In the genomic region with DNA sequence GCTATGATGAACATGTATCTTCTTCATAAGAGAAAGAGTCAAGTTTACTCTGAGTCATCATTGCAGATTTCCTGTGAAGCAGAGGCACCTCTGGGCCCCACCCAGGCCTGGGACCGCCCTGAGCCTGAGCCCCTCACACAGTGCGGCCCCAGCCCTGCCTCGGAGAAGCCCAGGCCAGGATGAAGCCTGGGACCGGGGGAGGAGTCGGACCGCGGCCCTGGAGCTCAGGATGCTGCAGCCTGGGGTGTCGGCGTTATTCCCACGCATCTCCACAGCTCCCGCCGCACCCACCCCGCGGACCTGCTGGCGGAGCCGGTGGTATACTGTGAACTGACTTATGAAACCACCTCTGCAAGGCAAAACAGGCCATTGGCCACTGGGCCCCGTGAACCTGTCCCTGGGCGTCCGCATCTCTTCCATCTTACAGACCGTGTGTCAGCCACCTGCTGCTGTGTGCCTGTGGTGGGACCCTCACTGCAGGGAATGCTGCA, we compare ENCODE assay signal across 12 cellular contexts. TPM values are rescaled to one million over a fixed set of nuclear protein-coding genes. Genes with fewer than 3 reads are reported as not detected.
DNase-seq lines count a peak whose midpoint lies in the region; ATAC-seq, FAIRE-seq and TF ChIP-seq lines count a peak whose summit lies in the region.
"Had no signal": no experiment of that assay in that cellular context is flagged by ENCODE, and none has a peak within 500 bp of the region (broad histone marks: within the 10 kb centered on the region; RNA-seq: fewer than 3 reads in every experiment).

No MANE protein-coding gene starts in this region.

- H3K4me1 ChIP-seq in IMR-90 (ENCODE audit: control insufficient read depth, insufficient read depth, low read length) (peaks cover 25% of the 10 kb centered on the region), astrocyte (ENCODE audit: insufficient read depth, low read length) (peaks cover 47% of the 10 kb centered on the region), OCI-LY7 (ENCODE audit: insufficient read depth, low read length, poor library complexity, severe bottlenecking) (no peaks in the 10 kb centered on the region)

- POLR2A ChIA-PET in IMR-90 (lab: Charles Lee; ENCODE audit: unreplicated experiment): no interaction called here
- POLR2A ChIA-PET in OCI-LY7 (lab: Charles Lee): no interaction called here

- no TSS peak for BruUV-seq in IMR-90 (replicated peaks; lab: Mats Ljungman, UMichigan)
- no TSS peak for BruUV-seq in OCI-LY7 (replicated peaks; lab: Mats Ljungman, UMichigan)

- H3K79me2 ChIP-seq in astrocyte (ENCODE audit: insufficient read depth, low read length) (peaks cover 31% of the 10 kb centered on the region), OCI-LY7 (ENCODE audit: insufficient read depth, low read depth, low read length) (no peaks in the 10 kb centered on the region)

- no peak overlapping the region for H2BK20ac ChIP-seq in IMR-90 (ENCODE audit: low read depth, low read length)

- H3K27ac ChIP-seq in IMR-90 (ENCODE audit: insufficient read depth, low read length) (no peak overlapping the region), astrocyte (ENCODE audit: low read depth, low read length) (no peak overlapping the region), OCI-LY7 (ENCODE audit: low read depth, low read length, poor library complexity, severe bottlenecking) (no peak overlapping the region)
- H3K27ac ChIP-seq: cardiac muscle cell had no signal

- intact Hi-C loops in IMR-90 (cut with micrococcal nuclease) (loop anchor here (10.0 kb wide), 1 partner anchor 346 kb away; a partner anchor contains a TSS), OCI-LY7 (cut with micrococcal nuclease; ENCODE audit: unreplicated experiment) (no loop called here)

- H3K9me3 ChIP-seq in IMR-90 (ENCODE audit: control insufficient read depth, insufficient read depth, low read length) (no peaks in the 10 kb centered on the region), astrocyte (ENCODE audit: insufficient read depth, low read depth, low read length) (no peaks in the 10 kb centered on the region), OCI-LY7 (ENCODE audit: low read length) (no peaks in the 10 kb centered on the region)

- H3K36me3 Mint-ChIP-seq in astrocyte (ENCODE audit: low read depth, unreplicated experiment): no peaks in the 10 kb centered on the region

- H3K4me1 Mint-ChIP-seq in astrocyte (ENCODE audit: low read depth, unreplicated experiment): peaks cover 10% of the 10 kb centered on the region
- H3K4me1 Mint-ChIP-seq in stimulated activated naive CD8-positive, alpha-beta T cell treated with anti-CD3 and anti-CD28 coated beads, Interleukin-15, amount 100 ng/mL, for 72 hours: peaks cover 45% of the 10 kb centered on the region

- no peak overlapping the region for H3K18ac ChIP-seq in IMR-90 (ENCODE audit: low read depth, low read length)

- H2AFZ ChIP-seq in IMR-90 (replicated peaks; ENCODE audit: low read length, poor library complexity) (peak overlapping the region; percentile 18), astrocyte (ENCODE audit: low read depth, low read length) (no peak overlapping the region), OCI-LY7 (ENCODE audit: low read length) (no peak overlapping the region)

- DNase-seq in IMR-90 (no peak), astrocyte (ENCODE audit: low read depth) (no peak), left kidney (ENCODE audit: low read depth, low spot score) (peak; percentile 17), RPMI8226 (no peak), kidney glomerular epithelial cell (lab: John Stamatoyannopoulos, UW) (no peak), OCI-LY7 (ENCODE audit: low spot score) (no peak)
- no peak for DNase-seq in stimulated activated naive CD8-positive, alpha-beta T cell treated with anti-CD3 and anti-CD28 coated beads, Interleukin-15, amount 100 ng/mL, for 72 hours
- DNase-seq: NCI-H1694 treated with DMSO at 0.1 percent for 48 hours, trophoblast cell had no signal

- H3K27ac Mint-ChIP-seq in astrocyte (ENCODE audit: unreplicated experiment): no peak overlapping the region
- no peak overlapping the region for H3K27ac Mint-ChIP-seq in stimulated activated naive CD8-positive, alpha-beta T cell treated with anti-CD3 and anti-CD28 coated beads, Interleukin-15, amount 100 ng/mL, for 72 hours
- H3K27ac Mint-ChIP-seq: T-helper 2 cell treated with Interferon-gamma antibody and Interleukin-4, amounts not matched to agents 5 μg/mL and 100 μg/mL, for 36 hours had no signal

- H3K9me3 Mint-ChIP-seq in astrocyte (ENCODE audit: unreplicated experiment): no peaks in the 10 kb centered on the region
- H3K9me3 Mint-ChIP-seq in stimulated activated naive CD8-positive, alpha-beta T cell treated with anti-CD3 and anti-CD28 coated beads, Interleukin-15, amount 100 ng/mL, for 72 hours: no peaks in the 10 kb centered on the region
- H3K9me3 Mint-ChIP-seq: T-helper 2 cell treated with Interferon-gamma antibody and Interleukin-4, amounts not matched to agents 5 μg/mL and 100 μg/mL, for 36 hours had no signal

- CTCF ChIA-PET in IMR-90 (lab: Yijun Ruan, JAX): interaction anchor here (0.6 kb wide), 1 partner anchor 280 kb away, joined by 4 read pairs; no protein-coding TSS in a partner anchor
- CTCF ChIA-PET in OCI-LY7 (lab: Charles Lee; ENCODE audit: unreplicated experiment): no interaction called here

- peak overlapping the region; percentile 75 for H2AK5ac ChIP-seq in IMR-90 (ENCODE audit: low read depth, low read length)

- TF ChIP-seq RAD21 in IMR-90 (IDR thresholded peaks at IDR 0.05; ENCODE audit: low read length): no peak

- H2AK9ac ChIP-seq in IMR-90 (replicated peaks; ENCODE audit: low read depth, low read length, poor library complexity): no peak overlapping the region

- TF ChIP-seq CTCF in IMR-90 (conservative IDR thresholded peaks at IDR 0.05; ENCODE audit: low read depth, low read length) (no peak), astrocyte (IDR thresholded peaks at IDR 0.05; ENCODE audit: insufficient read depth, low read depth, low read length) (no peak), OCI-LY7 (conservative IDR thresholded peaks at IDR 0.05; ENCODE audit: low read length) (no peak)

- no peaks in the 10 kb centered on the region for H3K27me3 Mint-ChIP-seq in astrocyte (ENCODE audit: low read depth, unreplicated experiment)
- H3K27me3 Mint-ChIP-seq in stimulated activated naive CD8-positive, alpha-beta T cell treated with anti-CD3 and anti-CD28 coated beads, Interleukin-15, amount 100 ng/mL, for 72 hours: peaks cover 54% of the 10 kb centered on the region

- no peak for ATAC-seq in IMR-90 (ENCODE audit: low read depth)
- ATAC-seq in stimulated activated naive CD8-positive, alpha-beta T cell treated with anti-CD3 and anti-CD28 coated beads, Interleukin-15, amount 100 ng/mL, for 72 hours: peak; percentile 31

- in situ Hi-C loops in IMR-90 (cut with MboI; ENCODE audit: low sequenced_read_pairs): no loop called here

- no peak overlapping the region for H3K23ac ChIP-seq in IMR-90 (ENCODE audit: low read depth, low read length)

- 0 out of 2 replicates have a peak overlapping the region, but pooled peaks have one; percentile 6 for H2BK120ac ChIP-seq in IMR-90 (ENCODE audit: low read depth, low read length)

- peak overlapping the region; percentile 32 for H3K4ac ChIP-seq in IMR-90 (ENCODE audit: low read depth, low read length)

- no peak overlapping the region for H3K14ac ChIP-seq in IMR-90 (replicated peaks; ENCODE audit: low read depth, low read length)

- H4K8ac ChIP-seq in IMR-90 (ENCODE audit: low read depth in 2 of 2, low read length in 2 of 2): no peak overlapping the region

- 0 out of 2 replicates have a peak overlapping the region, but pooled peaks have one; percentile 23 for H4K91ac ChIP-seq in IMR-90 (ENCODE audit: insufficient read depth, low read depth, low read length)

- H2BK5ac ChIP-seq in IMR-90 (ENCODE audit: low read depth, low read length, poor library complexity, severe bottlenecking): no peak overlapping the region

- H3K27me3 ChIP-seq in IMR-90 (ENCODE audit: control insufficient read depth, insufficient read depth, low read length) (no peaks in the 10 kb centered on the region), astrocyte (ENCODE audit: insufficient read depth, low read length) (no peaks in the 10 kb centered on the region)

- H4K20me1 ChIP-seq in IMR-90 (ENCODE audit: insufficient read depth, low read length): peaks cover 26% of the 10 kb centered on the region
- peaks cover 24% of the 10 kb centered on the region for H4K20me1 ChIP-seq in astrocyte (ENCODE audit: insufficient read depth, low read length)
- H4K20me1 ChIP-seq in OCI-LY7 (ENCODE audit: insufficient read depth, low read length): no peaks in the 10 kb centered on the region

- H3K9me2 ChIP-seq in OCI-LY7 (ENCODE audit: insufficient read depth, low read length): no peaks in the 10 kb centered on the region

- H4K5ac ChIP-seq in IMR-90 (ENCODE audit: low read depth, low read length): no peak overlapping the region

- WGBS in IMR-90 (ENCODE audit: extremely low coverage in 2 of 2, insufficient read length in 1 of 2), 2 experiments: 68% methylated on average over 18 of the region's 20 CpGs; no CpG with 5 or more reads in 1 of the 2 experiments

- H3K4me3 ChIP-seq in IMR-90 (ENCODE audit: insufficient read depth, low read depth, low read length) (no peak overlapping the region), astrocyte (ENCODE audit: insufficient read depth, low read depth, low read length) (no peak overlapping the region), OCI-LY7 (ENCODE audit: low read depth, low read length, poor library complexity, severe bottlenecking) (no peak overlapping the region)
- H3K4me3 ChIP-seq: cardiac muscle cell had no signal

- dilution Hi-C loops in IMR-90 (cut with HindIII; ENCODE audit: low sequenced_read_pairs, unreplicated experiment): no loop called here

- H3K4me3 Mint-ChIP-seq in astrocyte (ENCODE audit: unreplicated experiment): no peak overlapping the region
- no peak overlapping the region for H3K4me3 Mint-ChIP-seq in stimulated activated naive CD8-positive, alpha-beta T cell treated with anti-CD3 and anti-CD28 coated beads, Interleukin-15, amount 100 ng/mL, for 72 hours
- H3K4me3 Mint-ChIP-seq: T-helper 2 cell treated with Interferon-gamma antibody and Interleukin-4, amounts not matched to agents 5 μg/mL and 100 μg/mL, for 36 hours had no signal

- peak overlapping the region; percentile 84; the same call in 1 of the 3 replicates for H2BK15ac ChIP-seq in IMR-90 (ENCODE audit: low read depth, low read length)

- H3K4me2 ChIP-seq in IMR-90 (ENCODE audit: low read depth, low read length): no peak overlapping the region
- peak overlapping the region; percentile 50 for H3K4me2 ChIP-seq in astrocyte (ENCODE audit: low read length)
- H3K4me2 ChIP-seq in OCI-LY7 (ENCODE audit: low read length): no peak overlapping the region

- peaks cover under 1 to 37% of the 10 kb centered on the region in 2 experiments; a peak in 2 of 4 replicates for H3K79me1 ChIP-seq in IMR-90 (ENCODE audit: low read depth in 1 of 2, low read length in 2 of 2)

- no peak for TF ChIP-seq POLR2A in IMR-90 (IDR thresholded peaks at IDR 0.05; ENCODE audit: low read depth, low read length)

- no peak overlapping the region for H3K9ac ChIP-seq in IMR-90 (ENCODE audit: low read depth, low read length)
- no peak overlapping the region for H3K9ac ChIP-seq in astrocyte (ENCODE audit: low read length)

- peaks cover 3% of the 10 kb centered on the region for H3K9me1 ChIP-seq in IMR-90 (ENCODE audit: insufficient read depth, low read length)

- H3K56ac ChIP-seq in IMR-90 (ENCODE audit: extremely low read depth, insufficient read depth, low read length): no peak overlapping the region

- H3K36me3 ChIP-seq in IMR-90 (ENCODE audit: control insufficient read depth, insufficient read depth, low read length): peaks cover 17% of the 10 kb centered on the region
- H3K36me3 ChIP-seq in astrocyte (ENCODE audit: insufficient read depth, low read length): no peaks in the 10 kb centered on the region
- H3K36me3 ChIP-seq in OCI-LY7 (ENCODE audit: insufficient read depth, low read length): no peaks in the 10 kb centered on the region
- H3K36me3 ChIP-seq: cardiac muscle cell had no signal

- no peak for FAIRE-seq in astrocyte (lab: Jason Lieb, UNC)
- FAIRE-seq: D721Med had no signal

RNA-seq across cellular contexts. Expression of a gene that starts 2.4 kb away (rescaled TPM):
- total RNA-seq in IMR-90 (2012; rRNA removed): 173 and 186 TPM in 2 replicates
- 1,556 and 1,578 TPM in 2 replicates for polyA plus RNA-seq in IMR-90 (2012; rRNA removed)
- polyA plus RNA-seq in IMR-90 (2012; cell fraction: cytosol; rRNA removed): 1,992 and 3,331 TPM in 2 replicates
- 5,237 and 11,886 TPM in 2 replicates for polyA plus RNA-seq in IMR-90 (2012; cell fraction: nucleus; rRNA removed; ENCODE audit: low replicate concordance)
- total RNA-seq in astrocyte: 131 and 173 TPM in 2 replicates
- not detected in 2 replicates for total RNA-seq in OCI-LY7 (2014; rRNA removed; shearing (Covaris generic))
- not detected in 2 replicates for total RNA-seq in OCI-LY7 (2022)

Comparison
In these comparisons a context has a peak if more than half of its experiments do, and no peak if none do; other contexts are left out.
1. RNA of a gene that starts 2.4 kb away (total RNA-seq): 173 to 186 TPM in IMR-90 and 131 to 173 TPM in astrocyte; not detected in OCI-LY7; every median in the first group is over 100 times any median in the second.